Comparison of ENCODE assay signal across 13 cellular contexts in the genomic region with DNA sequence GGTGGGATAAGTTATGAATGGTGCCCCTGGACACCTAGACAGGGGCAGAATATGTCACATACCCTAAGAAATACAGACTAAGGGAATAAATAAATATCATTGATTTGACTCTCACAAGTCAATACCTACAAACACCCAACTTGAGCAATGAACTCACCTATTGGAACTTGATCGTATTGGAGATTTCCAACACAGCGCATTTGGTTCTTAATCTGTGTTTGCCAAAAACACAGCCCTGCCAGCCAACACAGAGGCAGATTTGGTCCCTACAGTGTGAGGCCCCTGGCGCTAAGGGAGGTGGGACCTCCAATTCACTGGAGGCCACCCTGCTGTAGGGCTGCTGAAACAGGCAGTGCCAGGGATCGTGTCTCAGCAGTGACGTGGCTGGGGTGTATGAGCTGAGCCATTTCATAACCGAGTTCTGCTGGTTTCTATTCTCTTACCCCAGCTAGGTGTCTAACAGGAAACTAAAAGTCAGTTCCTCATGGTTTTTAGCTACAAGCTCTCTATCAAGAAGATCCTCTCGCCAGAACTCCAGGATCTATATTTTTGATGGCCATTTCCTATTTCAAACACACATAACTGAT.
DNase-seq lines count a peak whose midpoint lies in the region; ATAC-seq lines count a peak whose summit lies in the region.
"Had no signal": no experiment of that assay in that cellular context is flagged by ENCODE, and none has a peak within 500 bp of the region (broad histone marks: within the 10 kb centered on the region; RNA-seq: fewer than 3 reads in every experiment).

No MANE protein-coding gene starts in this region.

- no peaks in the 10 kb centered on the region for H3K9me3 Mint-ChIP-seq in activated T-cell treated with anti-CD3 and anti-CD28 coated beads, Interleukin-2, amount 50 U/mL, for 24 hours
- H3K9me3 Mint-ChIP-seq in naive thymus-derived CD8-positive, alpha-beta T cell = peaks cover 0 to 2% (median 0%) of the 10 kb centered on the region in 9 donors
- H3K9me3 Mint-ChIP-seq in activated T-helper 1 cell treated with anti-CD3 and anti-CD28 coated beads, Interleukin-12 subunit alpha, Interleukin-12 subunit beta, Interleukin-2, Interleukin-4 antibody, amounts not matched to agents 30 ng/mL and 10 ng/mL and 1 ng/mL, durations not matched to agents 14 hours and 24 hours and 36 hours = no peaks in the 10 kb centered on the region
- H3K9me3 Mint-ChIP-seq: IgD-negative memory B cell had no signal

- POLR2A ChIA-PET in naive thymus-derived CD8-positive, alpha-beta T cell (lab: Charles Lee) = interaction anchor here (1.9 kb wide), 1 partner anchor 104 kb away, joined by 6 read pairs; a partner anchor contains a TSS

- peaks cover 33% of the 10 kb centered on the region for H3K4me1 Mint-ChIP-seq in activated T-cell treated with anti-CD3 and anti-CD28 coated beads, Interleukin-2, amount 50 U/mL, for 24 hours (ENCODE audit: low read depth)
- H3K4me1 Mint-ChIP-seq in naive thymus-derived CD8-positive, alpha-beta T cell = peaks cover 21 to 36% (median 32%) of the 10 kb centered on the region in 4 donors
- H3K4me1 Mint-ChIP-seq in activated T-helper 1 cell treated with anti-CD3 and anti-CD28 coated beads, Interleukin-12 subunit alpha, Interleukin-12 subunit beta, Interleukin-2, Interleukin-4 antibody, amounts not matched to agents 30 ng/mL and 10 ng/mL and 1 ng/mL, durations not matched to agents 14 hours and 24 hours and 36 hours (ENCODE audit: low read depth) = peaks cover 32% of the 10 kb centered on the region

- no peaks in the 10 kb centered on the region for H3K27me3 Mint-ChIP-seq in activated T-cell treated with anti-CD3 and anti-CD28 coated beads, Interleukin-2, amount 50 U/mL, for 24 hours
- H3K27me3 Mint-ChIP-seq in naive thymus-derived CD8-positive, alpha-beta T cell = peaks cover 0 to 2% (median 0%) of the 10 kb centered on the region in 5 donors
- H3K27me3 Mint-ChIP-seq in activated T-helper 1 cell treated with anti-CD3 and anti-CD28 coated beads, Interleukin-12 subunit alpha, Interleukin-12 subunit beta, Interleukin-2, Interleukin-4 antibody, amounts not matched to agents 30 ng/mL and 10 ng/mL and 1 ng/mL, durations not matched to agents 14 hours and 24 hours and 36 hours (ENCODE audit: insufficient read depth) = no peaks in the 10 kb centered on the region
- H3K27me3 Mint-ChIP-seq: IgD-negative memory B cell had no signal

- peak overlapping the region; percentile 24 for H3K27ac Mint-ChIP-seq in activated T-cell treated with anti-CD3 and anti-CD28 coated beads, Interleukin-2, amount 50 U/mL, for 24 hours
- peak overlapping the region in 8 of 10 donors; percentile 14 to 87 (median 36) for H3K27ac Mint-ChIP-seq in naive thymus-derived CD8-positive, alpha-beta T cell
- no peak overlapping the region for H3K27ac Mint-ChIP-seq in activated T-helper 1 cell treated with anti-CD3 and anti-CD28 coated beads, Interleukin-12 subunit alpha, Interleukin-12 subunit beta, Interleukin-2, Interleukin-4 antibody, amounts not matched to agents 30 ng/mL and 10 ng/mL and 1 ng/mL, durations not matched to agents 14 hours and 24 hours and 36 hours
- H3K27ac Mint-ChIP-seq: IgD-negative memory B cell had no signal

- intact Hi-C loops in activated T-helper 1 cell treated with anti-CD3 and anti-CD28 coated beads, Interleukin-12 subunit alpha, Interleukin-12 subunit beta, Interleukin-2, Interleukin-4 antibody, amounts not matched to agents 30 ng/mL and 10 ng/mL and 1 ng/mL, durations not matched to agents 14 hours and 24 hours and 36 hours (cut with micrococcal nuclease) = no loop called here

- no peaks in the 10 kb centered on the region for H3K36me3 Mint-ChIP-seq in activated T-cell treated with anti-CD3 and anti-CD28 coated beads, Interleukin-2, amount 50 U/mL, for 24 hours (ENCODE audit: low read depth)
- peaks cover 0 to 3% (median 2%) of the 10 kb centered on the region in 3 donors for H3K36me3 Mint-ChIP-seq in naive thymus-derived CD8-positive, alpha-beta T cell
- no peaks in the 10 kb centered on the region for H3K36me3 Mint-ChIP-seq in activated T-helper 1 cell treated with anti-CD3 and anti-CD28 coated beads, Interleukin-12 subunit alpha, Interleukin-12 subunit beta, Interleukin-2, Interleukin-4 antibody, amounts not matched to agents 30 ng/mL and 10 ng/mL and 1 ng/mL, durations not matched to agents 14 hours and 24 hours and 36 hours (ENCODE audit: low read depth)

- peak; percentile 43 for DNase-seq in activated T-cell treated with anti-CD3 and anti-CD28 coated beads, Interleukin-2, amount 50 U/mL, for 24 hours
- DNase-seq in activated T-cell treated with anti-CD3 and anti-CD28 coated beads for 4 hours (no peak), SK-N-DZ (ENCODE audit: low spot score) (no peak), EL (no peak)
- DNase-seq in naive thymus-derived CD8-positive, alpha-beta T cell = no peak
- no peak for DNase-seq in activated T-helper 1 cell treated with anti-CD3 and anti-CD28 coated beads, Interleukin-12 subunit alpha, Interleukin-12 subunit beta, Interleukin-2, Interleukin-4 antibody, amounts not matched to agents 30 ng/mL and 10 ng/mL and 1 ng/mL, durations not matched to agents 14 hours and 24 hours and 36 hours (ENCODE audit: low spot score)
- DNase-seq: activated effector memory CD4-positive, alpha-beta T cell treated with Interleukin-2 at 50 U/mL for 16 hours; heart right ventricle; NCI-H1436; SK-N-SH had no signal

- peak; percentile 85 for ATAC-seq in GM21367 (IDR thresholded peaks at IDR 0.05; ENCODE audit: unreplicated experiment)
- peak; percentile 85 for ATAC-seq in HG03442 (IDR thresholded peaks at IDR 0.05; ENCODE audit: unreplicated experiment)
- ATAC-seq in naive thymus-derived CD8-positive, alpha-beta T cell = peak in 1 of 2 donors; percentile 25
- ATAC-seq: heart right ventricle had no signal

- no peak overlapping the region for H3K4me3 Mint-ChIP-seq in activated T-cell treated with anti-CD3 and anti-CD28 coated beads, Interleukin-2, amount 50 U/mL, for 24 hours
- no peak overlapping the region for H3K4me3 Mint-ChIP-seq in naive thymus-derived CD8-positive, alpha-beta T cell
- H3K4me3 Mint-ChIP-seq in activated T-helper 1 cell treated with anti-CD3 and anti-CD28 coated beads, Interleukin-12 subunit alpha, Interleukin-12 subunit beta, Interleukin-2, Interleukin-4 antibody, amounts not matched to agents 30 ng/mL and 10 ng/mL and 1 ng/mL, durations not matched to agents 14 hours and 24 hours and 36 hours = no peak overlapping the region
- H3K4me3 Mint-ChIP-seq: IgD-negative memory B cell had no signal
